In genomic region chr1:21921100-21921875, GRCh38 we compare ENCODE assay signal across 1 cellular context.
TF ChIP-seq lines count a peak whose summit lies in the region.

No MANE protein-coding gene starts in this region.

TF ChIP-seq in HepG2, 621 proteins besides CTCF, POLR2A, EP300 and RAD21 (continued from another document and continues in another):
- TF ChIP-seq ZNF292 (CRISPR knock-in tag; IDR thresholded peaks at IDR 0.05; ENCODE audit: borderline replicate concordance, low read depth) (peak; percentile 93), ZFP90 (CRISPR knock-in tag; IDR thresholded peaks at IDR 0.05; ENCODE audit: borderline replicate concordance) (0 out of 2 replicates have a peak, but pooled peaks have one; percentile 32), ZNF710 (CRISPR knock-in tag; IDR thresholded peaks at IDR 0.05; ENCODE audit: borderline replicate concordance) (peak; percentile 49; the same call in 1 of the 2 replicates), MIER3 (CRISPR knock-in tag; IDR thresholded peaks at IDR 0.05; ENCODE audit: borderline replicate concordance) (no peak), SALL2 (CRISPR knock-in tag; IDR thresholded peaks at IDR 0.05) (peak; percentile 46; the same call in 1 of the 2 replicates), ZBTB25 (CRISPR knock-in tag; IDR thresholded peaks at IDR 0.05) (peak; percentile 52; the same call in 1 of the 2 replicates), ZNF274 (CRISPR knock-in tag; IDR thresholded peaks at IDR 0.05) (no peak), CREM (IDR thresholded peaks at IDR 0.05) (0 out of 2 replicates have a peak, but pooled peaks have one; percentile 18), CREM (CRISPR knock-in tag; IDR thresholded peaks at IDR 0.05) (no peak), ZBTB8A (CRISPR knock-in tag; IDR thresholded peaks at IDR 0.05; ENCODE audit: borderline replicate concordance, low read depth) (no peak), U2AF1 (optimal IDR thresholded peaks at IDR 0.05; ENCODE audit: low read depth, low read length) (no peak), NCOA2 (CRISPR knock-in tag; IDR thresholded peaks at IDR 0.05) (peak; percentile 39; the same call in 1 of the 2 replicates), ZNF138 (CRISPR knock-in tag; IDR thresholded peaks at IDR 0.05; ENCODE audit: low read depth) (no peak), RFXAP (CRISPR knock-in tag; IDR thresholded peaks at IDR 0.05; ENCODE audit: borderline replicate concordance) (0 out of 2 replicates have a peak, but pooled peaks have one; percentile 20), ZNF205 (CRISPR knock-in tag; IDR thresholded peaks at IDR 0.05) (no peak), MTF2 (CRISPR knock-in tag; IDR thresholded peaks at IDR 0.05; ENCODE audit: borderline replicate concordance) (0 out of 2 replicates have a peak, but pooled peaks have one; percentile 73), ZNF644 (CRISPR knock-in tag; IDR thresholded peaks at IDR 0.05; ENCODE audit: low read depth) (no peak), ERF (CRISPR knock-in tag; IDR thresholded peaks at IDR 0.05) (no peak), HMGA1 (CRISPR knock-in tag; conservative IDR thresholded peaks at IDR 0.05) (no peak), MBD4 (IDR thresholded peaks at IDR 0.05; ENCODE audit: borderline replicate concordance, low read length) (no peak), ZNF550 (CRISPR knock-in tag; IDR thresholded peaks at IDR 0.05; ENCODE audit: borderline replicate concordance) (no peak), PHF21A (CRISPR knock-in tag; IDR thresholded peaks at IDR 0.05) (peak; percentile 83; the same call in 1 of the 2 replicates), PCBP1 (IDR thresholded peaks at IDR 0.05; ENCODE audit: borderline replicate concordance, low read depth, low read length) (no peak), ZBTB7B (CRISPR knock-in tag; IDR thresholded peaks at IDR 0.05) (peak; percentile 96), TEAD2 (CRISPR knock-in tag; IDR thresholded peaks at IDR 0.05) (no peak), REL (CRISPR knock-in tag; conservative IDR thresholded peaks at IDR 0.05) (no peak), NCOR1 (IDR thresholded peaks at IDR 0.05; ENCODE audit: borderline replicate concordance, low read length) (peak; percentile 73; the same call in 1 of the 2 replicates), ZNF879 (CRISPR knock-in tag; IDR thresholded peaks at IDR 0.05) (0 out of 2 replicates have a peak, but pooled peaks have one; percentile 26), HDAC1 (CRISPR knock-in tag; IDR thresholded peaks at IDR 0.05) (peak; percentile 66), ZNF564 (CRISPR knock-in tag; IDR thresholded peaks at IDR 0.05) (no peak), HOXA3 (CRISPR knock-in tag; IDR thresholded peaks at IDR 0.05) (peak; percentile 46), ZNF263 (CRISPR knock-in tag; IDR thresholded peaks at IDR 0.05) (peak; percentile 91), JUND (CRISPR knock-in tag; IDR thresholded peaks at IDR 0.05) (no peak), KDM5A (IDR thresholded peaks at IDR 0.05; ENCODE audit: borderline replicate concordance, low read length) (no peak), ZNF24 (IDR thresholded peaks at IDR 0.05) (no peak), MED13 (CRISPR knock-in tag; IDR thresholded peaks at IDR 0.05) (0 out of 2 replicates have a peak, but pooled peaks have one; percentile 65)
- TF ChIP-seq, protein P1, sequence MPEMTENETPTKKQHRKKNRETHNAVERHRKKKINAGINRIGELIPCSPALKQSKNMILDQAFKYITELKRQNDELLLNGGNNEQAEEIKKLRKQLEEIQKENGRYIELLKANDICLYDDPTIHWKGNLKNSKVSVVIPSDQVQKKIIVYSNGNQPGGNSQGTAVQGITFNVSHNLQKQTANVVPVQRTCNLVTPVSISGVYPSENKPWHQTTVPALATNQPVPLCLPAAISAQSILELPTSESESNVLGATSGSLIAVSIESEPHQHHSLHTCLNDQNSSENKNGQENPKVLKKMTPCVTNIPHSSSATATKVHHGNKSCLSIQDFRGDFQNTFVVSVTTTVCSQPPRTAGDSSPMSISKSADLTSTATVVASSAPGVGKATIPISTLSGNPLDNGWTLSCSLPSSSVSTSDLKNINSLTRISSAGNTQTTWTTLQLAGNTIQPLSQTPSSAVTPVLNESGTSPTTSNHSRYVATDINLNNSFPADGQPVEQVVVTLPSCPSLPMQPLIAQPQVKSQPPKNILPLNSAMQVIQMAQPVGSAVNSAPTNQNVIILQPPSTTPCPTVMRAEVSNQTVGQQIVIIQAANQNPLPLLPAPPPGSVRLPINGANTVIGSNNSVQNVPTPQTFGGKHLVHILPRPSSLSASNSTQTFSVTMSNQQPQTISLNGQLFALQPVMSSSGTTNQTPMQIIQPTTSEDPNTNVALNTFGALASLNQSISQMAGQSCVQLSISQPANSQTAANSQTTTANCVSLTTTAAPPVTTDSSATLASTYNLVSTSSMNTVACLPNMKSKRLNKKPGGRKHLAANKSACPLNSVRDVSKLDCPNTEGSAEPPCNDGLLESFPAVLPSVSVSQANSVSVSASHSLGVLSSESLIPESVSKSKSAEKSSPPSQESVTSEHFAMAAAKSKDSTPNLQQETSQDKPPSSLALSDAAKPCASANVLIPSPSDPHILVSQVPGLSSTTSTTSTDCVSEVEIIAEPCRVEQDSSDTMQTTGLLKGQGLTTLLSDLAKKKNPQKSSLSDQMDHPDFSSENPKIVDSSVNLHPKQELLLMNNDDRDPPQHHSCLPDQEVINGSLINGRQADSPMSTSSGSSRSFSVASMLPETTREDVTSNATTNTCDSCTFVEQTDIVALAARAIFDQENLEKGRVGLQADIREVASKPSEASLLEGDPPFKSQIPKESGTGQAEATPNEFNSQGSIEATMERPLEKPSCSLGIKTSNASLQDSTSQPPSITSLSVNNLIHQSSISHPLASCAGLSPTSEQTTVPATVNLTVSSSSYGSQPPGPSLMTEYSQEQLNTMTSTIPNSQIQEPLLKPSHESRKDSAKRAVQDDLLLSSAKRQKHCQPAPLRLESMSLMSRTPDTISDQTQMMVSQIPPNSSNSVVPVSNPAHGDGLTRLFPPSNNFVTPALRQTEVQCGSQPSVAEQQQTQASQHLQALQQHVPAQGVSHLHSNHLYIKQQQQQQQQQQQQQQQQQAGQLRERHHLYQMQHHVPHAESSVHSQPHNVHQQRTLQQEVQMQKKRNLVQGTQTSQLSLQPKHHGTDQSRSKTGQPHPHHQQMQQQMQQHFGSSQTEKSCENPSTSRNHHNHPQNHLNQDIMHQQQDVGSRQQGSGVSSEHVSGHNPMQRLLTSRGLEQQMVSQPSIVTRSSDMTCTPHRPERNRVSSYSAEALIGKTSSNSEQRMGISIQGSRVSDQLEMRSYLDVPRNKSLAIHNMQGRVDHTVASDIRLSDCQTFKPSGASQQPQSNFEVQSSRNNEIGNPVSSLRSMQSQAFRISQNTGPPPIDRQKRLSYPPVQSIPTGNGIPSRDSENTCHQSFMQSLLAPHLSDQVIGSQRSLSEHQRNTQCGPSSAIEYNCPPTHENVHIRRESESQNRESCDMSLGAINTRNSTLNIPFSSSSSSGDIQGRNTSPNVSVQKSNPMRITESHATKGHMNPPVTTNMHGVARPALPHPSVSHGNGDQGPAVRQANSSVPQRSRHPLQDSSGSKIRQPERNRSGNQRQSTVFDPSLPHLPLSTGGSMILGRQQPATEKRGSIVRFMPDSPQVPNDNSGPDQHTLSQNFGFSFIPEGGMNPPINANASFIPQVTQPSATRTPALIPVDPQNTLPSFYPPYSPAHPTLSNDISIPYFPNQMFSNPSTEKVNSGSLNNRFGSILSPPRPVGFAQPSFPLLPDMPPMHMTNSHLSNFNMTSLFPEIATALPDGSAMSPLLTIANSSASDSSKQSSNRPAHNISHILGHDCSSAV (CRISPR knock-in tag; IDR thresholded peaks at IDR 0.05; ENCODE audit: borderline replicate concordance) = no peak
- TF ChIP-seq, protein P2, sequence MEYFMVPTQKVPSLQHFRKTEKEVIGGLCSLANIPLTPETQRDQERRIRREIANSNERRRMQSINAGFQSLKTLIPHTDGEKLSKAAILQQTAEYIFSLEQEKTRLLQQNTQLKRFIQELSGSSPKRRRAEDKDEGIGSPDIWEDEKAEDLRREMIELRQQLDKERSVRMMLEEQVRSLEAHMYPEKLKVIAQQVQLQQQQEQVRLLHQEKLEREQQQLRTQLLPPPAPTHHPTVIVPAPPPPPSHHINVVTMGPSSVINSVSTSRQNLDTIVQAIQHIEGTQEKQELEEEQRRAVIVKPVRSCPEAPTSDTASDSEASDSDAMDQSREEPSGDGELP (IDR thresholded peaks at IDR 0.05; ENCODE audit: borderline replicate concordance, low read depth) = peak; percentile 91
- TF ChIP-seq, protein P3, sequence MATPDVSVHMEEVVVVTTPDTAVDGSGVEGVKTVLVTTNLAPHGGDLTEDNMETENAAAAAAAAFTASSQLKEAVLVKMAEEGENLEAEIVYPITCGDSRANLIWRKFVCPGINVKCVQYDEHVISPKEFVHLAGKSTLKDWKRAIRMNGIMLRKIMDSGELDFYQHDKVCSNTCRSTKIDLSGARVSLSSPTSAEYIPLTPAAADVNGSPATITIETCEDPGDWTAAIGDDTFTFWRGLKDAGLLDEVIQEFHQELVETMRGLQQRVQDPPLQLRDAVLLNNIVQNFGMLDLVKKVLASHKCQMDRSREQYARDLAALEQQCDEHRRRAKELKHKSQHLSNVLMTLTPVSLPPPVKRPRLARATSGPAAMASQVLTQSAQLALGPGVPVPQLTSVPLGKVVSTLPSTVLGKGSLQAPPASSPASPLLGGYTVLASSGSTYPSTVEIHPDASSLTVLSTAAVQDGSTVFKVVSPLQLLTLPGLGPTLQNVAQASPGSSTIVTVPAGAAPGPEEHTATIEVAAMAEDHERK (CRISPR knock-in tag; IDR thresholded peaks at IDR 0.05; ENCODE audit: low read depth) = no peak
- TF ChIP-seq, protein P4, sequence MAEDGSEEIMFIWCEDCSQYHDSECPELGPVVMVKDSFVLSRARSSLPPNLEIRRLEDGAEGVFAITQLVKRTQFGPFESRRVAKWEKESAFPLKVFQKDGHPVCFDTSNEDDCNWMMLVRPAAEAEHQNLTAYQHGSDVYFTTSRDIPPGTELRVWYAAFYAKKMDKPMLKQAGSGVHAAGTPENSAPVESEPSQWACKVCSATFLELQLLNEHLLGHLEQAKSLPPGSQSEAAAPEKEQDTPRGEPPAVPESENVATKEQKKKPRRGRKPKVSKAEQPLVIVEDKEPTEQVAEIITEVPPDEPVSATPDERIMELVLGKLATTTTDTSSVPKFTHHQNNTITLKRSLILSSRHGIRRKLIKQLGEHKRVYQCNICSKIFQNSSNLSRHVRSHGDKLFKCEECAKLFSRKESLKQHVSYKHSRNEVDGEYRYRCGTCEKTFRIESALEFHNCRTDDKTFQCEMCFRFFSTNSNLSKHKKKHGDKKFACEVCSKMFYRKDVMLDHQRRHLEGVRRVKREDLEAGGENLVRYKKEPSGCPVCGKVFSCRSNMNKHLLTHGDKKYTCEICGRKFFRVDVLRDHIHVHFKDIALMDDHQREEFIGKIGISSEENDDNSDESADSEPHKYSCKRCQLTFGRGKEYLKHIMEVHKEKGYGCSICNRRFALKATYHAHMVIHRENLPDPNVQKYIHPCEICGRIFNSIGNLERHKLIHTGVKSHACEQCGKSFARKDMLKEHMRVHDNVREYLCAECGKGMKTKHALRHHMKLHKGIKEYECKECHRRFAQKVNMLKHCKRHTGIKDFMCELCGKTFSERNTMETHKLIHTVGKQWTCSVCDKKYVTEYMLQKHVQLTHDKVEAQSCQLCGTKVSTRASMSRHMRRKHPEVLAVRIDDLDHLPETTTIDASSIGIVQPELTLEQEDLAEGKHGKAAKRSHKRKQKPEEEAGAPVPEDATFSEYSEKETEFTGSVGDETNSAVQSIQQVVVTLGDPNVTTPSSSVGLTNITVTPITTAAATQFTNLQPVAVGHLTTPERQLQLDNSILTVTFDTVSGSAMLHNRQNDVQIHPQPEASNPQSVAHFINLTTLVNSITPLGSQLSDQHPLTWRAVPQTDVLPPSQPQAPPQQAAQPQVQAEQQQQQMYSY (CRISPR knock-in tag; IDR thresholded peaks at IDR 0.05) = peak; percentile 33; the same call in 1 of the 2 replicates
- TF ChIP-seq, protein P5, sequence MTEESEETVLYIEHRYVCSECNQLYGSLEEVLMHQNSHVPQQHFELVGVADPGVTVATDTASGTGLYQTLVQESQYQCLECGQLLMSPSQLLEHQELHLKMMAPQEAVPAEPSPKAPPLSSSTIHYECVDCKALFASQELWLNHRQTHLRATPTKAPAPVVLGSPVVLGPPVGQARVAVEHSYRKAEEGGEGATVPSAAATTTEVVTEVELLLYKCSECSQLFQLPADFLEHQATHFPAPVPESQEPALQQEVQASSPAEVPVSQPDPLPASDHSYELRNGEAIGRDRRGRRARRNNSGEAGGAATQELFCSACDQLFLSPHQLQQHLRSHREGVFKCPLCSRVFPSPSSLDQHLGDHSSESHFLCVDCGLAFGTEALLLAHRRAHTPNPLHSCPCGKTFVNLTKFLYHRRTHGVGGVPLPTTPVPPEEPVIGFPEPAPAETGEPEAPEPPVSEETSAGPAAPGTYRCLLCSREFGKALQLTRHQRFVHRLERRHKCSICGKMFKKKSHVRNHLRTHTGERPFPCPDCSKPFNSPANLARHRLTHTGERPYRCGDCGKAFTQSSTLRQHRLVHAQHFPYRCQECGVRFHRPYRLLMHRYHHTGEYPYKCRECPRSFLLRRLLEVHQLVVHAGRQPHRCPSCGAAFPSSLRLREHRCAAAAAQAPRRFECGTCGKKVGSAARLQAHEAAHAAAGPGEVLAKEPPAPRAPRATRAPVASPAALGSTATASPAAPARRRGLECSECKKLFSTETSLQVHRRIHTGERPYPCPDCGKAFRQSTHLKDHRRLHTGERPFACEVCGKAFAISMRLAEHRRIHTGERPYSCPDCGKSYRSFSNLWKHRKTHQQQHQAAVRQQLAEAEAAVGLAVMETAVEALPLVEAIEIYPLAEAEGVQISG (CRISPR knock-in tag; IDR thresholded peaks at IDR 0.05) = peak; percentile 49
- TF ChIP-seq, protein P6, sequence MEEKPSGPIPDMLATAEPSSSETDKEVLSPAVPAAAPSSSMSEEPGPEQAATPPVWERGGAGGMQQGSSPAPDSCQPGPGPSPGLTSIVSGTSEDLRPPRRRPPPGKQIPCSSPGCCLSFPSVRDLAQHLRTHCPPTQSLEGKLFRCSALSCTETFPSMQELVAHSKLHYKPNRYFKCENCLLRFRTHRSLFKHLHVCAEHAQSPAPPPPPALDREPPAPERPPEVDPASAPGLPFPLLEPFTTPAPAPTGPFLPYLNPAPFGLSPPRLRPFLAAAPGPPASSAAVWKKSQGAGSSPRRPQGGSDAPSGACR (CRISPR knock-in tag; IDR thresholded peaks at IDR 0.05) = peak; percentile 77; the same call in 1 of the 2 replicates
